Comparison of ENCODE assay signal across 23 cellular contexts in the genomic region with DNA sequence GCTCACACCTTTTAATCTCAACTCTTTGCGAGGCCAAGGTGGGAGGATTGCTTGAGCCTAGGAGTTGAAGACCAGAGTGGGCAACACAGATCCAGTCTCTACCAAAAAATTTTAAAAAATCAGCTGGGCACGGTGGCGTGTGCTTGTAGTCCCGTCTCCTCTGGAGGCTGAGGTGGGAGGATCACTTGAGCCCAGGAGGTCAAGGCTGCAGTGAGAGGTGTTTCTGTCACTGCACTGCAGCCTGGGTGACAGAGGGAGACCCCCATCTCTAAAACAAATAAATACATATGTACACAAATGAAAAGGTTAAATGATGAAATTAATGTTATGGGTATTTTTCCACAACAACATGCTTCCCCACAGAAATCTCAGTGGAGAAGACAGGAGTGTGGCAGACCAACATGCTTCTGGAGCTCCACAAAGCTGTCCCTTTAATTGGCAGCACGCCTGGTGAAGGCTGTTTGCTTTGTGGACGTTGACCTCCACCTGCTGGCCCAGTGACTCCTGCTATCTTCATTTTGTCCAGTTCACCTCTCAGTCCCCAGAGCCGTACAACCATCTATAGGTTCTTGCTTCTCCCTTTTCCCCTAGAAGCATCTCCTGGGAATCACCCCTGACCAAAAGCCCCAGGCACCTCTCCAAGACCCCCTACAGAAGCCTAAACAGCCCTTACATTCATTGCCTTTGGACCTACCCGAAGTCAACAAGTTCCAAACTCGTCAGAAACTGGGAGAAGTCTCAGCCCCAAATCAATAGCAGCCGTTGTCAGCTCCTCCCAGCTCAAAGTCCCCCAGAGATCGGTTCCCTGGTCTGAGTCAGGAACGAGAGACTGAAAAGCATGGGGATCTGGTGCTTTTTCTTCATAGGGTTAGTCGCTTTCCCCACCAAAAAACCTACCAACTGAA. TPM values are rescaled to one million over a fixed set of nuclear protein-coding genes. Genes with fewer than 3 reads are reported as not detected.
DNase-seq lines count a peak whose midpoint lies in the region; ATAC-seq and TF ChIP-seq lines count a peak whose summit lies in the region.
"Had no signal": no experiment of that assay in that cellular context is flagged by ENCODE, and none has a peak within 500 bp of the region (broad histone marks: within the 10 kb centered on the region; RNA-seq: fewer than 3 reads in every experiment).

No MANE protein-coding gene starts in this region.

- 74 to 85% (median 78%) methylated on average over 11 to 13 of the region's 13 CpGs for WGBS in adrenal gland, 4 donors
- 38% methylated on average over 13 of the region's 13 CpGs for WGBS in liver
- WGBS in transverse colon (ENCODE audit: low coverage in 1 of 2), 2 donors: 58 to 59% methylated on average over 6 to 13 of the region's 13 CpGs

- H3K36me3 ChIP-seq in adrenal gland (replicated peaks in 1 of 2): no peaks in the 10 kb centered on the region
- H3K36me3 ChIP-seq in liver (ENCODE audit: control insufficient read depth in 4 of 4, insufficient read depth in 3 of 4, low read depth in 1 of 4, low read length in 3 of 4): no peaks in the 10 kb centered on the region
- no peaks in the 10 kb centered on the region for H3K36me3 ChIP-seq in transverse colon
- H3K36me3 ChIP-seq: uterus had no signal

- DNase-seq in HT-29 (ENCODE audit: low spot score) (peak; percentile 72), adrenal gland (peak in 4 of 7 donors; percentile 23 to 63 (median 47)), transverse colon (peak; percentile 77), cardiac septum (ENCODE audit: low spot score) (no peak), H4 (ENCODE audit: low spot score) (no peak)
- DNase-seq: activated CD4-positive, alpha-beta T cell treated with anti-CD3 and anti-CD28 coated beads for 4 hours; activated naive CD4-positive, alpha-beta T cell treated with anti-CD3 and anti-CD28 coated beads for 36 hours; activated T-cell treated with anti-CD3 and anti-CD28 coated beads, Interleukin-2, amount 50 U/mL, for 72 hours; CD4-positive, alpha-beta T cell; cortex of kidney; kidney; mammary epithelial cell; naive thymus-derived CD4-positive, alpha-beta T cell; NCI-H1105; NCI-H1930; nucleus accumbens; SK-N-SH; stimulated activated CD4-positive, alpha-beta T cell treated with anti-CD3 and anti-CD28 coated beads, Interleukin-2, amount 100 ng/mL, for 24 hours; uterus had no signal

- H3K4me1 ChIP-seq in adrenal gland (replicated peaks in 1 of 2): no peaks in the 10 kb centered on the region
- peaks cover 2 to 51% (median 37%) of the 10 kb centered on the region in 4 donors for H3K4me1 ChIP-seq in liver (ENCODE audit: control insufficient read depth in 4 of 4, insufficient read depth in 4 of 4, low read length in 3 of 4)
- H3K4me1 ChIP-seq in transverse colon: peaks cover 0 to 6% (median 0%) of the 10 kb centered on the region in 4 donors
- H3K4me1 ChIP-seq: uterus had no signal

- TF ChIP-seq RAD21 in liver (IDR thresholded peaks at IDR 0.05): peak; percentile 54

- no peak for TF ChIP-seq EP300 in transverse colon (IDR thresholded peaks at IDR 0.05; ENCODE audit: low read depth)

- TF ChIP-seq CTCF in adrenal gland (IDR thresholded peaks at IDR 0.05): no peak
- TF ChIP-seq CTCF in liver (IDR thresholded peaks at IDR 0.05; ENCODE audit: low read depth, low read length, missing input control): no peak
- no peak for TF ChIP-seq CTCF in transverse colon (IDR thresholded peaks at IDR 0.05)

- in situ Hi-C loops in transverse colon (cut with MboI; ENCODE audit: low pct_ligation_motif_present in 1 of 4, low pct_unique_long_range_greater_than_20kb in 1 of 4, low sequenced_read_pairs in 3 of 4): loop anchor here in 2 of 4 donors (25.0 kb wide), 1 partner anchor 158 kb away; no protein-coding TSS in a partner anchor

- H3K4me3 ChIP-seq in adrenal gland (no peak overlapping the region), liver (ENCODE audit: low read depth in 1 of 3, low read length in 3 of 3) (peak overlapping the region; percentile 52 to 80 (median 69)), transverse colon (peak overlapping the region in 1 of 4 donors; percentile 9)
- H3K4me3 ChIP-seq: GM23338, skin epidermis, uterus had no signal

- H3K9ac ChIP-seq in liver (ENCODE audit: low read depth in 1 of 2, low read length in 2 of 2): peak overlapping the region in 1 of 2 donors; percentile 69
- H3K9ac ChIP-seq: SK-N-SH had no signal

- intact Hi-C loops in adrenal gland (cut with DNase I) (no loop called here), transverse colon (cut with DNase I; ENCODE audit: low total_unique reads) (no loop called here), cardiac septum (cut with DNase I) (no loop called here)

- no peak for ATAC-seq in HG03521 (IDR thresholded peaks at IDR 0.05; ENCODE audit: unreplicated experiment)
- ATAC-seq: activated T-cell treated with anti-CD3 and anti-CD28 coated beads, Interleukin-2, amount 50 U/mL, for 72 hours; GM23338; naive thymus-derived CD4-positive, alpha-beta T cell had no signal

- H3K27ac ChIP-seq in adrenal gland (no peak overlapping the region), liver (ENCODE audit: low read depth in 1 of 2, low read length in 2 of 2) (peak overlapping the region; percentile 68 to 84), transverse colon (peak overlapping the region; percentile 25 to 63 (median 42))
- H3K27ac ChIP-seq: skin epidermis, uterus had no signal

- no peaks in the 10 kb centered on the region for H3K27me3 ChIP-seq in adrenal gland
- no peaks in the 10 kb centered on the region for H3K27me3 ChIP-seq in liver (ENCODE audit: control insufficient read depth in 4 of 4, insufficient read depth in 4 of 4, low read length in 3 of 4)
- H3K27me3 ChIP-seq in transverse colon: no peaks in the 10 kb centered on the region
- H3K27me3 ChIP-seq: uterus had no signal

- TF ChIP-seq POLR2A in adrenal gland (IDR thresholded peaks at IDR 0.05) (no peak), transverse colon (IDR thresholded peaks at IDR 0.05) (peak; percentile 18)

- H3K9me3 ChIP-seq in adrenal gland (replicated peaks in 1 of 3) (no peaks in the 10 kb centered on the region), liver (ENCODE audit: control insufficient read depth in 4 of 4, low read length in 3 of 4) (no peaks in the 10 kb centered on the region), transverse colon (no peaks in the 10 kb centered on the region)
- H3K9me3 ChIP-seq: SK-N-SH, uterus had no signal

TF ChIP-seq in liver, 16 proteins besides CTCF, POLR2A, EP300 and RAD21 (continues in another document):
- TF ChIP-seq SP1 (IDR thresholded peaks at IDR 0.05) (peak; percentile 94), FOXA2 (IDR thresholded peaks at IDR 0.05) (peak; percentile 67), ZBTB33 (IDR thresholded peaks at IDR 0.05) (peak; percentile 37), FOXA1 (IDR thresholded peaks at IDR 0.05) (peak; percentile 23), GABPA (IDR thresholded peaks at IDR 0.05 in 1 of 2, conservative IDR thresholded peaks at IDR 0.05 in 1 of 2) (no peak), YY1 (IDR thresholded peaks at IDR 0.05) (peak; percentile 79), HNF4G (IDR thresholded peaks at IDR 0.05) (peak; percentile 82)
- TF ChIP-seq, protein P1, sequence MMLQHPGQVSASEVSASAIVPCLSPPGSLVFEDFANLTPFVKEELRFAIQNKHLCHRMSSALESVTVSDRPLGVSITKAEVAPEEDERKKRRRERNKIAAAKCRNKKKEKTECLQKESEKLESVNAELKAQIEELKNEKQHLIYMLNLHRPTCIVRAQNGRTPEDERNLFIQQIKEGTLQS (IDR thresholded peaks at IDR 0.05): no peak
- TF ChIP-seq, protein P2, sequence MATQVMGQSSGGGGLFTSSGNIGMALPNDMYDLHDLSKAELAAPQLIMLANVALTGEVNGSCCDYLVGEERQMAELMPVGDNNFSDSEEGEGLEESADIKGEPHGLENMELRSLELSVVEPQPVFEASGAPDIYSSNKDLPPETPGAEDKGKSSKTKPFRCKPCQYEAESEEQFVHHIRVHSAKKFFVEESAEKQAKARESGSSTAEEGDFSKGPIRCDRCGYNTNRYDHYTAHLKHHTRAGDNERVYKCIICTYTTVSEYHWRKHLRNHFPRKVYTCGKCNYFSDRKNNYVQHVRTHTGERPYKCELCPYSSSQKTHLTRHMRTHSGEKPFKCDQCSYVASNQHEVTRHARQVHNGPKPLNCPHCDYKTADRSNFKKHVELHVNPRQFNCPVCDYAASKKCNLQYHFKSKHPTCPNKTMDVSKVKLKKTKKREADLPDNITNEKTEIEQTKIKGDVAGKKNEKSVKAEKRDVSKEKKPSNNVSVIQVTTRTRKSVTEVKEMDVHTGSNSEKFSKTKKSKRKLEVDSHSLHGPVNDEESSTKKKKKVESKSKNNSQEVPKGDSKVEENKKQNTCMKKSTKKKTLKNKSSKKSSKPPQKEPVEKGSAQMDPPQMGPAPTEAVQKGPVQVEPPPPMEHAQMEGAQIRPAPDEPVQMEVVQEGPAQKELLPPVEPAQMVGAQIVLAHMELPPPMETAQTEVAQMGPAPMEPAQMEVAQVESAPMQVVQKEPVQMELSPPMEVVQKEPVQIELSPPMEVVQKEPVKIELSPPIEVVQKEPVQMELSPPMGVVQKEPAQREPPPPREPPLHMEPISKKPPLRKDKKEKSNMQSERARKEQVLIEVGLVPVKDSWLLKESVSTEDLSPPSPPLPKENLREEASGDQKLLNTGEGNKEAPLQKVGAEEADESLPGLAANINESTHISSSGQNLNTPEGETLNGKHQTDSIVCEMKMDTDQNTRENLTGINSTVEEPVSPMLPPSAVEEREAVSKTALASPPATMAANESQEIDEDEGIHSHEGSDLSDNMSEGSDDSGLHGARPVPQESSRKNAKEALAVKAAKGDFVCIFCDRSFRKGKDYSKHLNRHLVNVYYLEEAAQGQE (IDR thresholded peaks at IDR 0.05): peak; percentile 90

RNA-seq across cellular contexts. Expression of gene CD99, which starts 36.4 kb away (rescaled TPM):
- total RNA-seq in HT-29 (2014; rRNA removed; shearing (Covaris generic)): 0.44 and 2.4 TPM in 2 replicates
- 100 to 1,000 TPM in 7 of 8 donors, 10 to 100 TPM in 1; 89.4 to 266 (median 185) TPM for total RNA-seq in adrenal gland
- 100 to 1,000 TPM; 166 to 202 (median 166) TPM for polyA plus RNA-seq in adrenal gland
- total RNA-seq in liver: 10 to 100 TPM; 49.9 to 62.7 TPM
- polyA plus RNA-seq in liver: 100 to 1,000 TPM; 142 to 165 TPM
- 100 to 1,000 TPM; 134 to 178 (median 143) TPM for total RNA-seq in transverse colon
- 327 TPM for total RNA-seq in cardiac septum
- 289 and 391 TPM in 2 replicates for total RNA-seq in H4 (2014; rRNA removed; shearing (Covaris generic))

Comparison
In these comparisons a context has a peak if more than half of its experiments do, and no peak if none do; other contexts are left out.
1. DNase-seq: peak in HT-29 (single experiment), adrenal gland (4 of 7) and transverse colon (single experiment); none in cardiac septum (single experiment) and H4 (single experiment).
2. H3K27ac ChIP-seq: peak in liver (2 of 2) and transverse colon (4 of 4); none in adrenal gland (0 of 5).
3. H3K4me3 ChIP-seq: peak in liver (3 of 3); none in adrenal gland (0 of 4).
4. RNA of gene CD99, which starts 36.4 kb away (total RNA-seq): 289 to 391 TPM in H4, 327 TPM in cardiac septum (single experiment), 89.4 to 266 TPM in adrenal gland, 134 to 178 TPM in transverse colon and 49.9 to 62.7 TPM in liver; 0.44 to 2.4 TPM in HT-29; every median in the first group is over 10 times any median in the second.